In genomic region chr11:5600374-5600851, GRCh38 we compare ENCODE assay signal across 9 cellular contexts. TPM values are rescaled to one million over a fixed set of nuclear protein-coding genes. Genes with fewer than 3 reads are reported as not detected.
A peak's percentile ranks its signal among the peaks of the same experiment; 100 is the strongest.
DNase-seq lines count a peak whose midpoint lies in the region; ATAC-seq and TF ChIP-seq lines count a peak whose summit lies in the region.
"Had no signal": no experiment of that assay in that cellular context is flagged by ENCODE, and none has a peak within 500 bp of the region (broad histone marks: within the 10 kb centered on the region; RNA-seq: fewer than 3 reads in every experiment).

No MANE protein-coding gene starts in this region.

- peaks cover 2% of the 10 kb centered on the region for H3K27me3 Mint-ChIP-seq in activated CD8-positive, alpha-beta T cell treated with anti-CD3 and anti-CD28 coated beads for 36 hours
- peaks cover 0 to 5% of the 10 kb centered on the region in 2 donors for H3K27me3 Mint-ChIP-seq in stimulated activated naive B cell treated with anti-CD40 and anti-IgM and Interleukin-4, amounts not matched to agents 10 μg/mL and 1 μg/mL and 100 μg/mL, for 72 hours

- H3K36me3 Mint-ChIP-seq in activated CD8-positive, alpha-beta T cell treated with anti-CD3 and anti-CD28 coated beads for 36 hours (ENCODE audit: low read depth) = no peaks in the 10 kb centered on the region
- no peaks in the 10 kb centered on the region for H3K36me3 Mint-ChIP-seq in stimulated activated naive B cell treated with anti-CD40 and anti-IgM and Interleukin-4, amounts not matched to agents 10 μg/mL and 1 μg/mL and 100 μg/mL, for 72 hours
- H3K36me3 Mint-ChIP-seq: IgD-negative memory B cell had no signal

- peak; percentile 89 for TF ChIP-seq CTCF in AG09309 (IDR thresholded peaks at IDR 0.05; ENCODE audit: control insufficient read depth, insufficient read depth, low read depth, low read length, missing control alignments)
- TF ChIP-seq CTCF in activated CD8-positive, alpha-beta T cell treated with anti-CD3 and anti-CD28 coated beads for 36 hours (IDR thresholded peaks at IDR 0.05) = peak; percentile 82

- no peak overlapping the region for H3K27ac Mint-ChIP-seq in activated CD8-positive, alpha-beta T cell treated with anti-CD3 and anti-CD28 coated beads for 36 hours
- no peak overlapping the region for H3K27ac Mint-ChIP-seq in stimulated activated naive B cell treated with anti-CD40 and anti-IgM and Interleukin-4, amounts not matched to agents 10 μg/mL and 1 μg/mL and 100 μg/mL, for 72 hours
- H3K27ac Mint-ChIP-seq: IgD-negative memory B cell had no signal

- POLR2A ChIA-PET in activated CD8-positive, alpha-beta T cell treated with anti-CD3 and anti-CD28 coated beads for 36 hours (lab: Charles Lee) = no interaction called here

- CTCF ChIA-PET in activated CD8-positive, alpha-beta T cell treated with anti-CD3 and anti-CD28 coated beads for 36 hours (lab: Charles Lee) = interaction anchor here (0.7 to 2.2 kb wide), 16 partner anchors 8 to 291 kb away, joined by 3 to 9 read pairs (median 4); partner anchors contain the start of genes TRIM34 and TRIM5

- ATAC-seq in GM18508 (IDR thresholded peaks at IDR 0.05; ENCODE audit: insufficient read depth, unreplicated experiment) = peak; percentile 79
- ATAC-seq in HG02943 (IDR thresholded peaks at IDR 0.05; ENCODE audit: low read depth, unreplicated experiment) = peak; percentile 67
- ATAC-seq in activated CD8-positive, alpha-beta T cell treated with anti-CD3 and anti-CD28 coated beads for 36 hours = peak; percentile 95
- peak; percentile 93 to 94 for ATAC-seq in stimulated activated naive B cell treated with anti-CD40 and anti-IgM and Interleukin-4, amounts not matched to agents 10 μg/mL and 1 μg/mL and 100 μg/mL, for 72 hours (replicated peaks)

- H3K9me3 Mint-ChIP-seq in activated CD8-positive, alpha-beta T cell treated with anti-CD3 and anti-CD28 coated beads for 36 hours = no peaks in the 10 kb centered on the region
- H3K9me3 Mint-ChIP-seq in stimulated activated naive B cell treated with anti-CD40 and anti-IgM and Interleukin-4, amounts not matched to agents 10 μg/mL and 1 μg/mL and 100 μg/mL, for 72 hours = no peaks in the 10 kb centered on the region
- H3K9me3 Mint-ChIP-seq: IgD-negative memory B cell had no signal

- H3K4me3 ChIP-seq in AG09309 (ENCODE audit: control insufficient read depth, low read depth, low read length) = no peak overlapping the region

- peaks cover 3% of the 10 kb centered on the region for H3K4me1 Mint-ChIP-seq in activated CD8-positive, alpha-beta T cell treated with anti-CD3 and anti-CD28 coated beads for 36 hours (ENCODE audit: low read depth)
- peaks cover 6 to 23% of the 10 kb centered on the region in 2 donors for H3K4me1 Mint-ChIP-seq in stimulated activated naive B cell treated with anti-CD40 and anti-IgM and Interleukin-4, amounts not matched to agents 10 μg/mL and 1 μg/mL and 100 μg/mL, for 72 hours

- H3K27ac ChIP-seq in epithelial cell of prostate = peak overlapping the region; percentile 2

- DNase-seq in AG09309 (ENCODE audit: low read depth) = peak; percentile 64
- DNase-seq in NCI-H460 (ENCODE audit: extremely low read depth, low read depth) = peak; percentile 75
- DNase-seq in activated CD8-positive, alpha-beta T cell treated with anti-CD3 and anti-CD28 coated beads for 36 hours = peak; percentile 77
- peak; percentile 44 for DNase-seq in epithelial cell of prostate (ENCODE audit: low read depth, low spot score)
- peak; percentile 58 for DNase-seq in myocyte (ENCODE audit: low read depth)
- DNase-seq in stimulated activated naive B cell treated with anti-CD40 and anti-IgM and Interleukin-4, amounts not matched to agents 10 μg/mL and 1 μg/mL and 100 μg/mL, for 72 hours = peak; percentile 46

- no peak overlapping the region for H3K4me3 Mint-ChIP-seq in activated CD8-positive, alpha-beta T cell treated with anti-CD3 and anti-CD28 coated beads for 36 hours
- H3K4me3 Mint-ChIP-seq in stimulated activated naive B cell treated with anti-CD40 and anti-IgM and Interleukin-4, amounts not matched to agents 10 μg/mL and 1 μg/mL and 100 μg/mL, for 72 hours = no peak overlapping the region
- H3K4me3 Mint-ChIP-seq: IgD-negative memory B cell had no signal

- intact Hi-C loops in activated CD8-positive, alpha-beta T cell treated with anti-CD3 and anti-CD28 coated beads for 36 hours (cut with micrococcal nuclease) = loop anchor here (1.0 kb wide), 1 partner anchor 208 kb away; the partner anchor contains the start of gene OR52N2

RNA-seq across cellular contexts. Expression of gene TRIM6, which starts 4.0 kb away (rescaled TPM):
- total RNA-seq in NCI-H460 (2014; rRNA removed; shearing (Covaris generic)) = 8.5 and 10.2 TPM in 2 replicates
- 15.9 and 17.7 TPM in 2 replicates for polyA plus RNA-seq in NCI-H460 (2014; cell fraction: nucleus; rRNA removed)
- under 1 TPM; 0.32 to 0.47 TPM for total RNA-seq in activated CD8-positive, alpha-beta T cell treated with anti-CD3 and anti-CD28 coated beads for 36 hours
- total RNA-seq in myocyte = 0.31 and 0.40 TPM in 2 replicates
- 0.53 TPM for polyA plus RNA-seq in myocyte (2012)
- polyA plus RNA-seq: IgD-negative memory B cell had no signal

RNA-seq across cellular contexts. Expression of gene OR52B6, which starts 19.7 kb away (rescaled TPM):
- total RNA-seq in NCI-H460 (2014; rRNA removed; shearing (Covaris generic)) = not detected in 2 replicates
- not detected in 2 replicates for polyA plus RNA-seq in NCI-H460 (2014; cell fraction: nucleus; rRNA removed)
- total RNA-seq in activated CD8-positive, alpha-beta T cell treated with anti-CD3 and anti-CD28 coated beads for 36 hours = not detected
- total RNA-seq in myocyte = not detected in 2 replicates
- polyA plus RNA-seq in myocyte (2012) = 0.23 TPM
- polyA plus RNA-seq: IgD-negative memory B cell had no signal

RNA-seq across cellular contexts. Expression of gene TRIM34, which starts 24.4 kb away (rescaled TPM):
- total RNA-seq in NCI-H460 (2014; rRNA removed; shearing (Covaris generic)) = 4.9 and 6.3 TPM in 2 replicates
- 6.7 and 9.6 TPM in 2 replicates for polyA plus RNA-seq in NCI-H460 (2014; cell fraction: nucleus; rRNA removed)
- 1 to 10 TPM; 8.5 to 9.3 TPM for total RNA-seq in activated CD8-positive, alpha-beta T cell treated with anti-CD3 and anti-CD28 coated beads for 36 hours
- total RNA-seq in myocyte = 2.7 and 4.4 TPM in 2 replicates
- 2.2 TPM for polyA plus RNA-seq in myocyte (2012)

RNA-seq across cellular contexts. Expression of gene OR52H1, which starts 52.1 kb away (rescaled TPM):
- not detected in 2 replicates for total RNA-seq in NCI-H460 (2014; rRNA removed; shearing (Covaris generic))
- polyA plus RNA-seq in NCI-H460 (2014; cell fraction: nucleus; rRNA removed) = not detected in 2 replicates
- total RNA-seq in activated CD8-positive, alpha-beta T cell treated with anti-CD3 and anti-CD28 coated beads for 36 hours = not detected
- total RNA-seq in myocyte = not detected in 2 replicates
- 0.11 TPM for polyA plus RNA-seq in myocyte (2012)
- polyA plus RNA-seq: IgD-negative memory B cell had no signal
